14 cellular contexts compared by ENCODE assay signal in the genomic region with DNA sequence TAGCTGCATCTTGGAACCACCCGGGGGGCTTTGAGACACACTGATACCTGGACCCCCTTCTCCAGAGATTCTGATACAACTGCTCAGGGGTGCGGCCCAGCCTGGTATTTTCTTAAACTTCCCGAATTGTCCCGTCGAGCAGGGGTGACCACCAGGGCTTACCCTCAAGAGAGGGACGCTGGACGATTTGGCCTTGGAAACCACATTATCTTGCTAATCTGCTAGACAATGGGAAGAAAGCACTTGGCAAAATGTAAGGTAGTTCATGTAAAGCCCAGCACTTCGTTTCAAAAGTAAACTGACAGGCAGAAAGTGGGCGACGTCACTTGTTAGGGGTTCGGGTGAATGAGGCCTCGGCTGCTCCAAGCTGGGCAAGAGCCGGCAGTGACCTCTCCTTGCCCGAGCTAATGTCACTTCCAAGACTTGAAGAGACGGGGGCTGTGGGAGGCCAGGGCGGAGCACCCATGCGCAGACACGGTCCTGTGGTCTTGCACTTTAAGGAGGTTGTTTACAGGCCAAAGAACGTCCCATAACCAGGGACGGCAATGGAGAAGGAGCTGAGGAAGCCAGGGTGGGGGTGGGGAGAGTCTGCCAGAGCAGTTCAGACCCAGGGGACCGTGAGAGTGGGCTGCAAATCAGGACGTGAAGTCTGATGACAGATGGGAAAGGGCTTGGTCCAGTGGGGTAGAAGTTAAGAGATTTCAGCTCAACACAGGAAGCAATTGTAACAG.
A peak's percentile ranks its signal among the peaks of the same experiment; 100 is the strongest.
DNase-seq lines count a peak whose midpoint lies in the region; ATAC-seq and TF ChIP-seq lines count a peak whose summit lies in the region.
"Had no signal": no experiment of that assay in that cellular context is flagged by ENCODE, and none has a peak within 500 bp of the region (broad histone marks: within the 10 kb centered on the region; RNA-seq: fewer than 3 reads in every experiment).

No MANE protein-coding gene starts in this region.

- H3K27ac ChIP-seq in BLaER1 (peak overlapping the region; percentile 80), osteoblast (ENCODE audit: low read depth, low read length) (no peak overlapping the region), PC-3 (ENCODE audit: low read length) (no peak overlapping the region)
- H3K27ac ChIP-seq: left lung had no signal

- peak; percentile 70 for DNase-seq in NCI-H1694 treated with DMSO at 0.1 percent for 48 hours (lab: John Stamatoyannopoulos, UW)
- peak; percentile 18 for DNase-seq in fibroblast of peridontal ligament (ENCODE audit: extremely low read depth)
- no peak for DNase-seq in osteoblast (ENCODE audit: insufficient read length, low spot score, missing footprints)
- DNase-seq in NCI-H2227 (lab: John Stamatoyannopoulos, UW; ENCODE audit: unreplicated experiment) = no peak
- DNase-seq in PC-3 = no peak
- no peak for DNase-seq in T-helper 9 cell
- DNase-seq: CD8-positive, alpha-beta T cell; Kasumi-1; spleen; stimulated activated naive CD4-positive, alpha-beta T cell treated with Interleukin-2 at 50 U/mL for 16 hours had no signal

- H3F3A ChIP-seq in PC-3 (ENCODE audit: low read length, unreplicated experiment) = no peaks in the 10 kb centered on the region

- no peaks in the 10 kb centered on the region for H3K79me2 ChIP-seq in osteoblast (ENCODE audit: insufficient read depth, low read length)
- H3K79me2 ChIP-seq in PC-3 (ENCODE audit: low read length) = no peaks in the 10 kb centered on the region

- H3K4me1 Mint-ChIP-seq in stimulated activated memory B cell treated with anti-CD40 and anti-IgM and Interleukin-4, amounts not matched to agents 10 μg/mL and 1 μg/mL and 100 μg/mL, for 72 hours = peaks cover 15% of the 10 kb centered on the region
- H3K4me1 Mint-ChIP-seq: activated T-helper 17 cell treated with anti-CD3 and anti-CD28 coated beads, Interleukin-2, amount 50 U/mL, for 72 hours had no signal

- POLR2A ChIA-PET in PC-3 (lab: Charles Lee; ENCODE audit: unreplicated experiment) = no interaction called here

- H3K9me2 ChIP-seq in PC-3 (replicated peaks; ENCODE audit: low read length) = no peaks in the 10 kb centered on the region

- H3K4me3 Mint-ChIP-seq in stimulated activated memory B cell treated with anti-CD40 and anti-IgM and Interleukin-4, amounts not matched to agents 10 μg/mL and 1 μg/mL and 100 μg/mL, for 72 hours = no peak overlapping the region
- H3K4me3 Mint-ChIP-seq: activated T-helper 17 cell treated with anti-CD3 and anti-CD28 coated beads, Interleukin-2, amount 50 U/mL, for 72 hours; CD8-positive, alpha-beta T cell had no signal

- peaks cover 97% of the 10 kb centered on the region for H3K27me3 Mint-ChIP-seq in stimulated activated memory B cell treated with anti-CD40 and anti-IgM and Interleukin-4, amounts not matched to agents 10 μg/mL and 1 μg/mL and 100 μg/mL, for 72 hours

- no peaks in the 10 kb centered on the region for H4K20me1 ChIP-seq in BLaER1
- H4K20me1 ChIP-seq in osteoblast (ENCODE audit: insufficient read depth, low read length) = peaks cover 73% of the 10 kb centered on the region
- H4K20me1 ChIP-seq in PC-3 (ENCODE audit: low read length) = no peaks in the 10 kb centered on the region

- H3K9me3 ChIP-seq in BLaER1 (no peaks in the 10 kb centered on the region), osteoblast (ENCODE audit: low read depth, low read length) (no peaks in the 10 kb centered on the region), PC-3 (ENCODE audit: low read length) (no peaks in the 10 kb centered on the region)
- H3K9me3 ChIP-seq: left lung, spleen had no signal

- H3K36me3 ChIP-seq in BLaER1 (no peaks in the 10 kb centered on the region), osteoblast (ENCODE audit: insufficient read depth, low read length) (no peaks in the 10 kb centered on the region), PC-3 (ENCODE audit: low read depth, low read length) (no peaks in the 10 kb centered on the region)
- H3K36me3 ChIP-seq: left lung, spleen had no signal

- CTCF ChIA-PET in PC-3 (lab: Charles Lee) = no interaction called here

- H3K4me1 ChIP-seq in BLaER1 = peaks cover 97% of the 10 kb centered on the region
- H3K4me1 ChIP-seq in osteoblast (ENCODE audit: insufficient read depth, low read length) = peaks cover 21% of the 10 kb centered on the region
- no peaks in the 10 kb centered on the region for H3K4me1 ChIP-seq in PC-3 (ENCODE audit: insufficient read depth, low read length)

- TF ChIP-seq CTCF in osteoblast (IDR thresholded peaks at IDR 0.05; ENCODE audit: extremely low read depth, low read depth, low read length) (no peak), PC-3 (conservative IDR thresholded peaks at IDR 0.05; ENCODE audit: low read depth, low read length) (no peak)

- peak overlapping the region; percentile 98 for H3K4me2 ChIP-seq in BLaER1
- H3K4me2 ChIP-seq in osteoblast (ENCODE audit: insufficient read depth, low read length) = peak overlapping the region; percentile 70
- no peak overlapping the region for H3K4me2 ChIP-seq in PC-3 (ENCODE audit: low read length)

- H3K36me3 Mint-ChIP-seq in stimulated activated memory B cell treated with anti-CD40 and anti-IgM and Interleukin-4, amounts not matched to agents 10 μg/mL and 1 μg/mL and 100 μg/mL, for 72 hours = no peaks in the 10 kb centered on the region
- H3K36me3 Mint-ChIP-seq: CD8-positive, alpha-beta T cell had no signal

- H3K4me3 ChIP-seq in BLaER1 (peak overlapping the region; percentile 62; the same call in 1 of the 2 replicates), osteoblast (ENCODE audit: insufficient read depth, low read length) (no peak overlapping the region), PC-3 (ENCODE audit: low read length) (no peak overlapping the region)
- H3K4me3 ChIP-seq: left lung, spleen had no signal

- intact Hi-C loops in PC-3 (cut with micrococcal nuclease) = no loop called here

- H3K27me3 ChIP-seq in BLaER1 (no peaks in the 10 kb centered on the region), osteoblast (ENCODE audit: insufficient read depth, low read length) (peaks cover 5% of the 10 kb centered on the region), PC-3 (ENCODE audit: low read length) (no peaks in the 10 kb centered on the region)

- H2AFZ ChIP-seq in osteoblast (ENCODE audit: low read length) (no peak overlapping the region), PC-3 (ENCODE audit: low read length) (no peak overlapping the region)

- H3K9ac ChIP-seq in BLaER1 = peak overlapping the region; percentile 71
- no peak overlapping the region for H3K9ac ChIP-seq in PC-3 (ENCODE audit: low read length)

- H3K27ac Mint-ChIP-seq in stimulated activated memory B cell treated with anti-CD40 and anti-IgM and Interleukin-4, amounts not matched to agents 10 μg/mL and 1 μg/mL and 100 μg/mL, for 72 hours = no peak overlapping the region
- H3K27ac Mint-ChIP-seq: activated T-helper 17 cell treated with anti-CD3 and anti-CD28 coated beads, Interleukin-2, amount 50 U/mL, for 72 hours; CD8-positive, alpha-beta T cell had no signal

- no TSS peak for BruUV-seq in PC-3 (replicated peaks; lab: Mats Ljungman, UMichigan)

- no peak for ATAC-seq in stimulated activated memory B cell treated with anti-CD40 and anti-IgM and Interleukin-4, amounts not matched to agents 10 μg/mL and 1 μg/mL and 100 μg/mL, for 72 hours
- no peak for ATAC-seq in PC-3
- ATAC-seq: activated T-helper 17 cell treated with anti-CD3 and anti-CD28 coated beads, Interleukin-2, amount 50 U/mL, for 72 hours; CD8-positive, alpha-beta T cell had no signal

- H3K9me3 Mint-ChIP-seq in stimulated activated memory B cell treated with anti-CD40 and anti-IgM and Interleukin-4, amounts not matched to agents 10 μg/mL and 1 μg/mL and 100 μg/mL, for 72 hours = no peaks in the 10 kb centered on the region
- H3K9me3 Mint-ChIP-seq: activated T-helper 17 cell treated with anti-CD3 and anti-CD28 coated beads, Interleukin-2, amount 50 U/mL, for 72 hours; CD8-positive, alpha-beta T cell had no signal

Comparison
In these comparisons a context has a peak if more than half of its experiments do, and no peak if none do; other contexts are left out.
1. DNase-seq: peak in NCI-H1694 treated with DMSO at 0.1 percent for 48 hours (single experiment) and fibroblast of peridontal ligament (single experiment); none in osteoblast (single experiment), NCI-H2227 (single experiment), PC-3 (single experiment) and T-helper 9 cell (single experiment).